Comparison of ENCODE assay signal across 8 cellular contexts in genomic region chr11:117316197-117316961, GRCh38. TPM values are rescaled to one million over a fixed set of nuclear protein-coding genes. Genes with fewer than 3 reads are reported as not detected.
DNase-seq lines count a peak whose midpoint lies in the region; ATAC-seq and TF ChIP-seq lines count a peak whose summit lies in the region.

Gene BACE1, minus strand, starts transcription at chr11:117316256. Its CDS starts 461 bp downstream, at chr11:117315795.

- peak; percentile 50 to 83 for TF ChIP-seq CTCF in Caco-2 (IDR thresholded peaks at IDR 0.05; ENCODE audit: insufficient read depth in 1 of 2, low read depth in 1 of 2, low read length in 1 of 2, severe bottlenecking in 1 of 2, unreplicated experiment in 1 of 2)
- TF ChIP-seq CTCF in PC-9 (conservative IDR thresholded peaks at IDR 0.05): peak; percentile 38; the same call in 1 of the 2 replicates
- peak; percentile 12 to 67 (median 53) for TF ChIP-seq CTCF in body of pancreas (IDR thresholded peaks at IDR 0.05)
- peak; percentile 50 for TF ChIP-seq CTCF in hepatocyte (IDR thresholded peaks at IDR 0.05; ENCODE audit: poor library complexity)

- no peaks in the 10 kb centered on the region for H3K79me1 ChIP-seq in trophoblast cell (ENCODE audit: low read length)

- H2BK120ac ChIP-seq in trophoblast cell (ENCODE audit: insufficient read depth, low read length, poor library complexity): no peak within 1 kb of the TSS

- peak within 1 kb of the TSS; percentile 74 for H3K4me3 Mint-ChIP-seq in Caco-2 (ENCODE audit: unreplicated experiment)

- H3K14ac ChIP-seq in trophoblast cell (ENCODE audit: low read length): peak within 1 kb of the TSS; percentile 48

- POLR2A ChIA-PET in Caco-2 (lab: Charles Lee) (interaction anchor here (0.7 kb wide), 1 partner anchor 11 kb away, joined by 8 read pairs; the partner anchor contains the start of gene CEP164), PC-9 (lab: Charles Lee; ENCODE audit: unreplicated experiment) (interaction anchor here (0.6 kb wide), 2 partner anchors 74 to 290 kb away, joined by 3 read pairs; no protein-coding TSS in a partner anchor)

- CTCF ChIA-PET in Caco-2 (lab: Charles Lee) (interaction anchor here (0.8 to 1.8 kb wide), 3 partner anchors 11 to 503 kb away, joined by 3 to 6 read pairs (median 4); partner anchors contain the start of gene CEP164), PC-9 (lab: Charles Lee) (no interaction called here)

- H2BK5ac ChIP-seq in trophoblast cell (ENCODE audit: low read depth, low read length, poor library complexity): no peak within 1 kb of the TSS

- H4K20me1 ChIP-seq in PC-9 (ENCODE audit: insufficient read depth) (no peaks in the 10 kb centered on the region), hepatocyte (ENCODE audit: insufficient read depth, poor library complexity, severe bottlenecking) (no peaks in the 10 kb centered on the region)

- no peaks in the 10 kb centered on the region; the same call in 1 of the 2 replicates for H3K9me3 ChIP-seq in Caco-2
- no peaks in the 10 kb centered on the region for H3K9me3 ChIP-seq in HUES6 (ENCODE audit: control insufficient read depth, insufficient read depth, low read depth, low read length)
- H3K9me3 ChIP-seq in PC-9 (ENCODE audit: insufficient read depth, low read depth): no peaks in the 10 kb centered on the region
- no peaks in the 10 kb centered on the region for H3K9me3 ChIP-seq in body of pancreas
- H3K9me3 ChIP-seq in hepatocyte (ENCODE audit: low read depth): no peaks in the 10 kb centered on the region
- H3K9me3 ChIP-seq in trophoblast cell (ENCODE audit: insufficient read depth, low read depth, low read length): no peaks in the 10 kb centered on the region

- H3K23ac ChIP-seq in trophoblast cell (ENCODE audit: low read length): no peak within 1 kb of the TSS

- H3K9me2 ChIP-seq in PC-9 (ENCODE audit: insufficient read depth) (no peaks in the 10 kb centered on the region), hepatocyte (replicated peaks; ENCODE audit: insufficient read depth) (no peaks in the 10 kb centered on the region)

- H3K4me3 ChIP-seq in Caco-2 (ENCODE audit: low read depth, low read length) (peak within 1 kb of the TSS; percentile 70), HUES6 (ENCODE audit: low read depth, low read length) (peak within 1 kb of the TSS; percentile 55), PC-9 (peak within 1 kb of the TSS; percentile 62), body of pancreas (peak within 1 kb of the TSS; percentile 78 to 97), hepatocyte (peak within 1 kb of the TSS; percentile 56), trophoblast cell (ENCODE audit: low read depth, low read length) (peak within 1 kb of the TSS; percentile 78)

- H3K4me1 Mint-ChIP-seq in Caco-2 (ENCODE audit: low read depth, unreplicated experiment): peaks cover 7% of the 10 kb centered on the region

- H4K91ac ChIP-seq in trophoblast cell (ENCODE audit: low read depth, low read length): no peak within 1 kb of the TSS

- no peaks in the 10 kb centered on the region for H3K27me3 Mint-ChIP-seq in Caco-2 (ENCODE audit: insufficient read depth, unreplicated experiment)

- peak; percentile 86 for ATAC-seq in body of pancreas
- ATAC-seq in GM21423 (IDR thresholded peaks at IDR 0.05; ENCODE audit: unreplicated experiment): no peak
- no peak for ATAC-seq in GM21529 (IDR thresholded peaks at IDR 0.05; ENCODE audit: unreplicated experiment)

- no peaks in the 10 kb centered on the region for H3F3A ChIP-seq in PC-9 (ENCODE audit: insufficient read depth, low read depth)

- H3K27ac Mint-ChIP-seq in Caco-2 (ENCODE audit: unreplicated experiment): no peak within 1 kb of the TSS

- H3K18ac ChIP-seq in trophoblast cell (ENCODE audit: low read length): peak within 1 kb of the TSS; percentile 79

- no peaks in the 10 kb centered on the region for H3K27me3 ChIP-seq in Caco-2 (replicated peaks; ENCODE audit: control insufficient read depth, insufficient read depth, low read length)
- H3K27me3 ChIP-seq in HUES6 (ENCODE audit: control insufficient read depth, insufficient read depth, low read length): peaks cover 3% of the 10 kb centered on the region; the same call in 1 of the 2 replicates
- H3K27me3 ChIP-seq in PC-9 (ENCODE audit: insufficient read depth, low read depth): no peaks in the 10 kb centered on the region
- no peaks in the 10 kb centered on the region for H3K27me3 ChIP-seq in body of pancreas
- no peaks in the 10 kb centered on the region for H3K27me3 ChIP-seq in hepatocyte
- no peaks in the 10 kb centered on the region for H3K27me3 ChIP-seq in trophoblast cell (ENCODE audit: insufficient read depth, low read length)

- H3K79me2 ChIP-seq in PC-9 (ENCODE audit: low read depth) (no peaks in the 10 kb centered on the region), hepatocyte (peaks cover 11% of the 10 kb centered on the region), trophoblast cell (ENCODE audit: control insufficient read depth, insufficient read depth, low read length, poor library complexity) (peaks cover 5% of the 10 kb centered on the region)

- peak within 1 kb of the TSS; percentile 17 for H3K4ac ChIP-seq in trophoblast cell (ENCODE audit: low read depth, low read length)

- no peak within 1 kb of the TSS for H3K27ac ChIP-seq in HUES6 (ENCODE audit: low read depth, low read length)
- no peak within 1 kb of the TSS for H3K27ac ChIP-seq in PC-9
- peak within 1 kb of the TSS; percentile 54 to 83 (median 68) for H3K27ac ChIP-seq in body of pancreas
- no peak within 1 kb of the TSS for H3K27ac ChIP-seq in hepatocyte
- no peak within 1 kb of the TSS for H3K27ac ChIP-seq in trophoblast cell (ENCODE audit: low read depth, low read length)

- H3K4me1 ChIP-seq in Caco-2 (peaks cover 7% of the 10 kb centered on the region), HUES6 (ENCODE audit: control insufficient read depth, insufficient read depth, low read length) (peaks cover 19% of the 10 kb centered on the region), PC-9 (replicated peaks; ENCODE audit: insufficient read depth) (0 out of 2 replicates have a peak, but pooled peaks cover 18% of the 10 kb centered on the region), body of pancreas (peaks cover 63% of the 10 kb centered on the region), hepatocyte (ENCODE audit: insufficient read depth) (peaks cover 13% of the 10 kb centered on the region), trophoblast cell (ENCODE audit: control insufficient read depth in 1 of 2, insufficient read depth in 2 of 2, low read length in 2 of 2) (peaks cover 10 to 13% of the 10 kb centered on the region in 2 experiments)

- peak within 1 kb of the TSS; percentile 51 for H4K8ac ChIP-seq in trophoblast cell (ENCODE audit: low read depth, low read length)

- H3K9ac ChIP-seq in HUES6 (ENCODE audit: low read length): peak within 1 kb of the TSS; percentile 43
- peak within 1 kb of the TSS; percentile 82 for H3K9ac ChIP-seq in trophoblast cell (ENCODE audit: low read length)

- DNase-seq in Caco-2 (peak; percentile 94 to 95), PC-9 (peak; percentile 55 to 73), body of pancreas (peak; percentile 84 to 90 (median 89)), hepatocyte (ENCODE audit: low spot score) (peak; percentile 90), trophoblast cell (no peak)

- H3K4me2 ChIP-seq in PC-9 (peak within 1 kb of the TSS; percentile 94), hepatocyte (peak within 1 kb of the TSS; percentile 99), trophoblast cell (ENCODE audit: low read length) (peak within 1 kb of the TSS; percentile 69)

- peak; percentile 26 to 69 (median 67) for TF ChIP-seq POLR2A in body of pancreas (IDR thresholded peaks at IDR 0.05)

- H2AFZ ChIP-seq in PC-9 (peak within 1 kb of the TSS; percentile 84), hepatocyte (peak within 1 kb of the TSS; percentile 87), trophoblast cell (ENCODE audit: insufficient read depth, low read length, poor library complexity) (peak within 1 kb of the TSS; percentile 42)

- 2% methylated on average over 19 to 29 of the region's 29 CpGs for WGBS in body of pancreas, 2 donors
- WGBS in hepatocyte (ENCODE audit: low lambda C conversion rate, missing lambda C conversion rate): 14% methylated on average over 23 of the region's 29 CpGs
- WGBS in trophoblast cell (ENCODE audit: extremely low coverage, insufficient coverage, insufficient read length): 100% methylated on average over 2 of the region's 29 CpGs

- H3K36me3 Mint-ChIP-seq in Caco-2 (ENCODE audit: insufficient read depth, unreplicated experiment): peaks cover 2% of the 10 kb centered on the region

- intact Hi-C loops in Caco-2 (cut with micrococcal nuclease; ENCODE audit: unreplicated experiment): loop anchor here (1.0 to 2.0 kb wide), 3 partner anchors 11 to 84 kb away; partner anchors contain the start of genes CEP164, PCSK7 and RNF214
- intact Hi-C loops in PC-9 (cut with micrococcal nuclease; ENCODE audit: unreplicated experiment): no loop called here
- intact Hi-C loops in body of pancreas (cut with DNase I): no loop called here

- no peaks in the 10 kb centered on the region for H3K9me3 Mint-ChIP-seq in Caco-2 (ENCODE audit: unreplicated experiment)

- BruUV-seq in Caco-2 (replicated peaks; lab: Mats Ljungman, UMichigan): no TSS peak
- no TSS peak for BruUV-seq in PC-9 (replicated peaks; lab: Mats Ljungman, UMichigan)

- peak within 1 kb of the TSS; percentile 32 for H4K12ac ChIP-seq in trophoblast cell (ENCODE audit: low read depth, low read length)

- no peak within 1 kb of the TSS for H2BK12ac ChIP-seq in trophoblast cell (ENCODE audit: low read length)

- no peak within 1 kb of the TSS for H2AK5ac ChIP-seq in trophoblast cell (ENCODE audit: low read length)

- H3K36me3 ChIP-seq in Caco-2 (ENCODE audit: control insufficient read depth, insufficient read depth, low read length) (no peaks in the 10 kb centered on the region), HUES6 (ENCODE audit: control insufficient read depth, insufficient read depth, low read length) (no peaks in the 10 kb centered on the region), PC-9 (ENCODE audit: low read depth) (no peaks in the 10 kb centered on the region), body of pancreas (replicated peaks in 1 of 2; ENCODE audit: insufficient read depth in 1 of 2, low read depth in 2 of 2) (no peaks in the 10 kb centered on the region), hepatocyte (replicated peaks; ENCODE audit: insufficient read depth, low read depth) (no peaks in the 10 kb centered on the region), trophoblast cell (ENCODE audit: control insufficient read depth in 1 of 2, insufficient read depth in 2 of 2, low read length in 2 of 2) (no peaks in the 10 kb centered on the region)

RNA-seq across cellular contexts. Expression of gene BACE1, which starts in this region (rescaled TPM):
- total RNA-seq in Caco-2 (2022): 11.0 and 11.2 TPM in 2 replicates
- total RNA-seq in PC-9 (2021): 9.6 and 10.6 TPM in 2 replicates
- total RNA-seq in body of pancreas: 10 to 100 TPM; 47.0 to 70.5 TPM
- 17.9 and 22.6 TPM in 2 replicates for total RNA-seq in hepatocyte
- polyA plus RNA-seq in hepatocyte: 12.7 and 17.5 TPM in 2 replicates
- polyA plus RNA-seq in trophoblast cell (2013): 17.2 TPM in 2 replicates

Comparison
In these comparisons a context has a peak if more than half of its experiments do, and no peak if none do; other contexts are left out.
1. DNase-seq: peak in Caco-2 (2 of 2), PC-9 (2 of 2), body of pancreas (4 of 4) and hepatocyte (single experiment); none in trophoblast cell (0 of 2).
2. H3K27ac ChIP-seq: peak in body of pancreas (4 of 4); none in HUES6 (single experiment), PC-9 (single experiment), hepatocyte (single experiment) and trophoblast cell (single experiment).
3. Peak in every context shown above with its lines, with median percentiles within 50 percentile points of each other: H3K4me3 ChIP-seq, CTCF ChIP-seq, H2AFZ ChIP-seq and H3K4me2 ChIP-seq.